In genomic region chrX:106802388-106803275, GRCh38 we compare ENCODE assay signal across 1 cellular context.
TF ChIP-seq lines count a peak whose summit lies in the region.

TBC1D8B (plus strand) TSS chrX:106802673; CDS start chrX:106802854, 181 bp downstream.

TF ChIP-seq in HepG2, 621 proteins besides CTCF, POLR2A, EP300 and RAD21 (continued from another document and continues in another):
- TF ChIP-seq ARID4A (CRISPR knock-in tag; IDR thresholded peaks at IDR 0.05; ENCODE audit: borderline replicate concordance), result peak; percentile 52; the same call in 1 of the 2 replicates
- no peak for TF ChIP-seq SP1 (IDR thresholded peaks at IDR 0.05)
- no peak for TF ChIP-seq SP1 (CRISPR knock-in tag; IDR thresholded peaks at IDR 0.05)
- no peak for TF ChIP-seq HMGXB3 (CRISPR knock-in tag; IDR thresholded peaks at IDR 0.05; ENCODE audit: borderline replicate concordance)
- 0 out of 2 replicates have a peak, but pooled peaks have one; percentile 36 for TF ChIP-seq ZNF280B (CRISPR knock-in tag; IDR thresholded peaks at IDR 0.05; ENCODE audit: borderline replicate concordance)
- TF ChIP-seq ZNF12 (CRISPR knock-in tag; IDR thresholded peaks at IDR 0.05), result no peak
- no peak for TF ChIP-seq ARHGAP35 (CRISPR knock-in tag; IDR thresholded peaks at IDR 0.05; ENCODE audit: borderline replicate concordance)
- no peak for TF ChIP-seq ZBTB37 (CRISPR knock-in tag; IDR thresholded peaks at IDR 0.05)
- TF ChIP-seq THYN1 (CRISPR knock-in tag; IDR thresholded peaks at IDR 0.05; ENCODE audit: borderline replicate concordance, low read depth), result no peak
- TF ChIP-seq HNF4A (CRISPR knock-in tag; IDR thresholded peaks at IDR 0.05), result peak; percentile 54
- no peak for TF ChIP-seq MBNL3 (CRISPR knock-in tag; conservative IDR thresholded peaks at IDR 0.05)
- TF ChIP-seq CBX1 (IDR thresholded peaks at IDR 0.05; ENCODE audit: low read depth), result no peak
- no peak; the same call in 1 of the 2 replicates for TF ChIP-seq ZNF331 (CRISPR knock-in tag; IDR thresholded peaks at IDR 0.05)
- peak; percentile 74 for TF ChIP-seq SUZ12 (IDR thresholded peaks at IDR 0.05; ENCODE audit: low read depth, low read length)
- no peak for TF ChIP-seq ZFP37 (CRISPR knock-in tag; IDR thresholded peaks at IDR 0.05; ENCODE audit: borderline replicate concordance)
- no peak for TF ChIP-seq ELF4 (CRISPR knock-in tag; IDR thresholded peaks at IDR 0.05; ENCODE audit: borderline replicate concordance)
- no peak for TF ChIP-seq EED (CRISPR knock-in tag; IDR thresholded peaks at IDR 0.05)
- no peak for TF ChIP-seq ZNF512 (CRISPR knock-in tag; IDR thresholded peaks at IDR 0.05)
- no peak for TF ChIP-seq KAT7 (CRISPR knock-in tag; IDR thresholded peaks at IDR 0.05; ENCODE audit: borderline replicate concordance)
- peak; percentile 71 for TF ChIP-seq PATZ1 (CRISPR knock-in tag; IDR thresholded peaks at IDR 0.05)
- no peak for TF ChIP-seq ZUFSP (CRISPR knock-in tag; IDR thresholded peaks at IDR 0.05; ENCODE audit: borderline replicate concordance)
- TF ChIP-seq ZNF501 (CRISPR knock-in tag; IDR thresholded peaks at IDR 0.05), result 0 out of 2 replicates have a peak, but pooled peaks have one; percentile 39
- TF ChIP-seq NCOA5 (CRISPR knock-in tag; IDR thresholded peaks at IDR 0.05), result no peak
- peak; percentile 74 for TF ChIP-seq ELF1 (CRISPR knock-in tag; IDR thresholded peaks at IDR 0.05)
- peak; percentile 50; the same call in 1 of the 2 replicates for TF ChIP-seq ZFP91 (CRISPR knock-in tag; IDR thresholded peaks at IDR 0.05; ENCODE audit: borderline replicate concordance)
- TF ChIP-seq TBX2 (CRISPR knock-in tag; IDR thresholded peaks at IDR 0.05; ENCODE audit: borderline replicate concordance), result peak; percentile 20; the same call in 1 of the 2 replicates
- peak; percentile 83 for TF ChIP-seq CREM (IDR thresholded peaks at IDR 0.05)
- no peak for TF ChIP-seq CREM (CRISPR knock-in tag; IDR thresholded peaks at IDR 0.05)
- no peak for TF ChIP-seq ZNF713 (CRISPR knock-in tag; IDR thresholded peaks at IDR 0.05)
- TF ChIP-seq CBX2 (IDR thresholded peaks at IDR 0.05; ENCODE audit: low read depth, low read length), result no peak
- TF ChIP-seq CBX2 (CRISPR knock-in tag; IDR thresholded peaks at IDR 0.05; ENCODE audit: low read depth), result no peak
- TF ChIP-seq ZNF740 (CRISPR knock-in tag; IDR thresholded peaks at IDR 0.05), result peak; percentile 81
- no peak for TF ChIP-seq BRF2 (CRISPR knock-in tag; IDR thresholded peaks at IDR 0.05)
